In genomic region chr20:4862661-4863060, GRCh38 we compare ENCODE assay signal across 29 cellular contexts.
"Had no signal": no experiment of that assay in that cellular context is flagged by ENCODE, and none has a peak within 500 bp of the region (broad histone marks: within the 10 kb centered on the region; RNA-seq: fewer than 3 reads in every experiment).

No MANE protein-coding gene starts in this region.

- H3K27ac ChIP-seq: heart right ventricle, hepatocyte, left lung, lower lobe of right lung, pancreas, prostate gland, skin epidermis, spleen, stomach, testis, thyroid gland, transverse colon, upper lobe of left lung, vagina had no signal

- H3K9me3 ChIP-seq: heart right ventricle, left lung, lower lobe of right lung, pancreas, prostate gland, spleen, stomach, testis, thyroid gland, transverse colon, upper lobe of left lung, vagina had no signal

- ATAC-seq: heart right ventricle; left cardiac atrium; left lung; lower lobe of right lung; natural killer cell; pancreas; right cardiac atrium; sciatic nerve; stimulated activated memory B cell treated with anti-CD40 and anti-IgM and Interleukin-4, amounts not matched to agents 10 μg/mL and 1 μg/mL and 100 μg/mL, for 72 hours; stimulated activated naive CD8-positive, alpha-beta T cell treated with anti-CD3 and anti-CD28 coated beads, Interleukin-15, Interleukin-2, amounts not matched to agents 100 U/mL and 50 U/mL, for 24 hours had no signal

- H3K27ac Mint-ChIP-seq: mesothelial cell of epicardium, natural killer cell had no signal

- H3K4me3 Mint-ChIP-seq: mesothelial cell of epicardium; naive B cell; natural killer cell; stimulated activated memory B cell treated with anti-CD40 and anti-IgM and Interleukin-4, amounts not matched to agents 10 μg/mL and 1 μg/mL and 100 μg/mL, for 72 hours had no signal

- H3K4me3 ChIP-seq: heart right ventricle, hepatocyte, left lung, lower lobe of right lung, pancreas, prostate gland, skin epidermis, spleen, stomach, testis, thyroid gland, transverse colon, upper lobe of left lung, vagina had no signal

- DNase-seq: heart right ventricle; kidney glomerular epithelial cell; left cardiac atrium; left lung; lower lobe of right lung; mammary epithelial cell; mesendoderm; naive B cell; natural killer cell; pancreas; posterior cingulate gyrus; retina; right cardiac atrium; spleen; stimulated activated CD4-positive, alpha-beta T cell treated with anti-CD3 and anti-CD28 coated beads, Interleukin-4, amount 100 ng/mL, for 24 hours; stimulated activated naive CD8-positive, alpha-beta T cell treated with anti-CD3 and anti-CD28 coated beads, Interleukin-15, Interleukin-2, amounts not matched to agents 100 U/mL and 50 U/mL, for 24 hours; stomach; testis; thyroid gland; transverse colon; upper lobe of left lung had no signal

- H3K9me3 Mint-ChIP-seq: mesothelial cell of epicardium; naive B cell; natural killer cell; stimulated activated memory B cell treated with anti-CD40 and anti-IgM and Interleukin-4, amounts not matched to agents 10 μg/mL and 1 μg/mL and 100 μg/mL, for 72 hours had no signal

- FAIRE-seq: keratinocyte, pancreas had no signal

- H3K4me2 ChIP-seq: hepatocyte had no signal

- H3K4me1 Mint-ChIP-seq: mesothelial cell of epicardium; natural killer cell; stimulated activated memory B cell treated with anti-CD40 and anti-IgM and Interleukin-4, amounts not matched to agents 10 μg/mL and 1 μg/mL and 100 μg/mL, for 72 hours had no signal

- H3K79me2 ChIP-seq: hepatocyte had no signal

- H3K27me3 Mint-ChIP-seq: naive B cell; stimulated activated memory B cell treated with anti-CD40 and anti-IgM and Interleukin-4, amounts not matched to agents 10 μg/mL and 1 μg/mL and 100 μg/mL, for 72 hours had no signal

- H3K4me1 ChIP-seq: left lung, lower lobe of right lung, pancreas, prostate gland, spleen, testis, thyroid gland, transverse colon had no signal

- H3K27me3 ChIP-seq: heart right ventricle, hepatocyte, left lung, pancreas, spleen, stomach, testis, thyroid gland, transverse colon, upper lobe of left lung, vagina had no signal

- H2AFZ ChIP-seq: hepatocyte had no signal
